ENCODE assay signal across 1 cellular context in genomic region chr7:22665816-22666375, GRCh38.
A peak's percentile ranks its signal among the peaks of the same experiment; 100 is the strongest.
TF ChIP-seq lines count a peak whose summit lies in the region.

No MANE protein-coding gene starts in this region.

TF ChIP-seq in K562, 482 proteins besides CTCF, POLR2A, EP300 and RAD21 (continued from another document and continues in another):
- TF ChIP-seq UBTF (IDR thresholded peaks at IDR 0.05; ENCODE audit: borderline replicate concordance in 1 of 2, low read depth in 2 of 2, low read length in 2 of 2): no peak
- TF ChIP-seq HES1 (IDR thresholded peaks at IDR 0.05; ENCODE audit: low read depth): no peak
- no peak for TF ChIP-seq BRD4 (IDR thresholded peaks at IDR 0.05)
- no peak for TF ChIP-seq NBN (IDR thresholded peaks at IDR 0.05; ENCODE audit: low read depth)
- no peak for TF ChIP-seq MAZ (CRISPR knock-in tag; conservative IDR thresholded peaks at IDR 0.05 in 1 of 2, IDR thresholded peaks at IDR 0.05 in 1 of 2)
- TF ChIP-seq JUNB (CRISPR knock-in tag; conservative IDR thresholded peaks at IDR 0.05): no peak
- TF ChIP-seq CEBPG (CRISPR knock-in tag; IDR thresholded peaks at IDR 0.05): no peak
- TF ChIP-seq CEBPG (tag; conservative IDR thresholded peaks at IDR 0.05 in 1 of 2, IDR thresholded peaks at IDR 0.05 in 1 of 2): peak in 1 of 2 experiments; percentile 55; a peak in 1 of 4 replicates
- TF ChIP-seq CEBPB (tag; IDR thresholded peaks at IDR 0.05): peak; percentile 86
- no peak for TF ChIP-seq TCFL5 (CRISPR knock-in tag; conservative IDR thresholded peaks at IDR 0.05)
- TF ChIP-seq STAG1 (CRISPR knock-in tag; IDR thresholded peaks at IDR 0.05; ENCODE audit: borderline replicate concordance): no peak
- no peak for TF ChIP-seq ZKSCAN8 (CRISPR knock-in tag; IDR thresholded peaks at IDR 0.05)
- no peak for TF ChIP-seq SMARCE1 (IDR thresholded peaks at IDR 0.05)
- TF ChIP-seq ZNF232 (CRISPR knock-in tag; IDR thresholded peaks at IDR 0.05): no peak
- no peak for TF ChIP-seq FOXO4 (CRISPR knock-in tag; IDR thresholded peaks at IDR 0.05)
- no peak for TF ChIP-seq HOXB6 (CRISPR knock-in tag; IDR thresholded peaks at IDR 0.05; ENCODE audit: borderline replicate concordance)
- TF ChIP-seq SRSF3 (IDR thresholded peaks at IDR 0.05; ENCODE audit: insufficient read depth, low read length): no peak
- no peak for TF ChIP-seq RFX5 (IDR thresholded peaks at IDR 0.05; ENCODE audit: low read depth, low read length)
- TF ChIP-seq NFE2 (IDR thresholded peaks at IDR 0.05; ENCODE audit: low read depth): no peak
- no peak for TF ChIP-seq RBFOX2 (IDR thresholded peaks at IDR 0.05; ENCODE audit: low read depth, low read length)
- TF ChIP-seq KLF13 (tag; IDR thresholded peaks at IDR 0.05; ENCODE audit: borderline replicate concordance, low read depth): no peak
- TF ChIP-seq KDM1A (IDR thresholded peaks at IDR 0.05): peak; percentile 36 to 54
- TF ChIP-seq ZNF140 (CRISPR knock-in tag; IDR thresholded peaks at IDR 0.05): no peak
- peak; percentile 63; the same call in 1 of the 2 replicates for TF ChIP-seq PTTG1 (tag; IDR thresholded peaks at IDR 0.05; ENCODE audit: low read depth)
- TF ChIP-seq THRAP3 (IDR thresholded peaks at IDR 0.05; ENCODE audit: borderline replicate concordance): no peak
- no peak for TF ChIP-seq ZNF699 (CRISPR knock-in tag; IDR thresholded peaks at IDR 0.05; ENCODE audit: insufficient replicate concordance)
- TF ChIP-seq DMBX1 (CRISPR knock-in tag; IDR thresholded peaks at IDR 0.05; ENCODE audit: borderline replicate concordance): no peak; the same call in 1 of the 2 replicates
- no peak for TF ChIP-seq SIN3B (IDR thresholded peaks at IDR 0.05; ENCODE audit: low read depth)
- TF ChIP-seq FOXJ2 (tag; IDR thresholded peaks at IDR 0.05): no peak
- TF ChIP-seq ARID2 (IDR thresholded peaks at IDR 0.05): no peak
- TF ChIP-seq POLR2AphosphoS2 (IDR thresholded peaks at IDR 0.05; ENCODE audit: low read length): 0 out of 2 replicates have a peak, but pooled peaks have one; percentile 9
- TF ChIP-seq IRF9 (tag; IDR thresholded peaks at IDR 0.05): no peak
- no peak for TF ChIP-seq ZBED1 (IDR thresholded peaks at IDR 0.05)
- no peak for TF ChIP-seq C11orf30 (IDR thresholded peaks at IDR 0.05; ENCODE audit: low read depth)
- no peak for TF ChIP-seq IRF1 (CRISPR knock-in tag; IDR thresholded peaks at IDR 0.05; ENCODE audit: borderline replicate concordance)
- no peak for TF ChIP-seq ZNF507 (tag; conservative IDR thresholded peaks at IDR 0.05)
- no peak for TF ChIP-seq CHD1 (IDR thresholded peaks at IDR 0.05; ENCODE audit: low read length)
- TF ChIP-seq ZNF57 (CRISPR knock-in tag; IDR thresholded peaks at IDR 0.05): no peak
- TF ChIP-seq JUND (IDR thresholded peaks at IDR 0.05; ENCODE audit: borderline replicate concordance, low read depth, low read length): no peak
- TF ChIP-seq JUND (tag; IDR thresholded peaks at IDR 0.05; ENCODE audit: borderline replicate concordance, low read depth, low read length): 0 out of 3 replicates have a peak, but pooled peaks have one; percentile 12
- no peak for TF ChIP-seq EHMT2 (IDR thresholded peaks at IDR 0.05)
- no peak for TF ChIP-seq PHF21A (IDR thresholded peaks at IDR 0.05; ENCODE audit: borderline replicate concordance, low read depth)
- TF ChIP-seq CC2D1A (IDR thresholded peaks at IDR 0.05): no peak
- peak; percentile 18 for TF ChIP-seq CHD4 (IDR thresholded peaks at IDR 0.05; ENCODE audit: insufficient read depth, insufficient replicate concordance, low read depth, low read length, poor library complexity, severe bottlenecking)
- no peak for TF ChIP-seq ZBTB40 (IDR thresholded peaks at IDR 0.05)
- TF ChIP-seq ZBTB40 (CRISPR knock-in tag; IDR thresholded peaks at IDR 0.05): no peak
- no peak for TF ChIP-seq ATF3 (IDR thresholded peaks at IDR 0.05)
- no peak for TF ChIP-seq ATF3 (CRISPR knock-in tag; conservative IDR thresholded peaks at IDR 0.05)
- TF ChIP-seq ZNF445 (CRISPR knock-in tag; IDR thresholded peaks at IDR 0.05; ENCODE audit: low read depth): no peak
- TF ChIP-seq NR3C1 (CRISPR knock-in tag; IDR thresholded peaks at IDR 0.05): no peak
- TF ChIP-seq PREB (CRISPR knock-in tag; IDR thresholded peaks at IDR 0.05): no peak
- TF ChIP-seq ZNF589 (CRISPR knock-in tag; IDR thresholded peaks at IDR 0.05; ENCODE audit: low read depth): no peak
- TF ChIP-seq BCOR (IDR thresholded peaks at IDR 0.05): peak; percentile 86
- no peak for TF ChIP-seq RHOXF2B (CRISPR knock-in tag; conservative IDR thresholded peaks at IDR 0.05)
- no peak for TF ChIP-seq MAFF (IDR thresholded peaks at IDR 0.05; ENCODE audit: low read length)
- TF ChIP-seq TCF7L2 (IDR thresholded peaks at IDR 0.05; ENCODE audit: low read depth, low read length): no peak
